ENCODE assay signal across 10 cellular contexts in the genomic region with DNA sequence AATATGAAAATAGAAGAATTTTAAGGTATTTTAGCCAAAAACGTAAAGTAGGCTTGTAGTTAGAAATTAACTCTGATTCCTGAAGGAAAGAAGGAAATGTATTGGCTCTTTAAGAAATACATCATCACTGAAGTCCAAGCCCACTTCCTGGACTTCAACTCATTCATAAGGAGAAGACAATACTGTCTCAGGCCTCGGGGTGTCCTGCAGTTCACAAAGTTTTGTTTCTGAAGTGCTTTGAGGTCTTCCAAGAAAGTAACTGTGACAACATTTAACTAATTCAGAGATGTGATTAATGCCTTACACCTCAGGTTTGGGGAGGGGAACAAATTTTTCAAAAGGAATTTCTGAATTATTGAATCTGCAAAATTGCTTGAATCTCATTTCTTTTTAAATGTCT.
DNase-seq lines count a peak whose midpoint lies in the region; ATAC-seq, FAIRE-seq and TF ChIP-seq lines count a peak whose summit lies in the region.
"Had no signal": no experiment of that assay in that cellular context is flagged by ENCODE, and none has a peak within 500 bp of the region (broad histone marks: within the 10 kb centered on the region; RNA-seq: fewer than 3 reads in every experiment).

No MANE protein-coding gene starts in this region.

- H3K9ac ChIP-seq in adipocyte (ENCODE audit: low read length) = peak overlapping the region; percentile 6

- H3K4me1 Mint-ChIP-seq in activated naive CD4-positive, alpha-beta T cell treated with anti-CD3 and anti-CD28 coated beads for 36 hours (ENCODE audit: low read depth) = peaks cover 2% of the 10 kb centered on the region

- H3K36me3 ChIP-seq in adipocyte (ENCODE audit: control insufficient read depth, insufficient read depth, low read length, severe bottlenecking) (no peaks in the 10 kb centered on the region), thoracic aorta (no peaks in the 10 kb centered on the region)

- H3K4me1 ChIP-seq in adipocyte (ENCODE audit: control insufficient read depth, insufficient read depth, low read length) (peaks cover 19% of the 10 kb centered on the region), thoracic aorta (ENCODE audit: control insufficient read depth in 1 of 2, low read depth in 2 of 2) (peaks cover 12 to 29% of the 10 kb centered on the region in 2 donors)

- peak overlapping the region in 1 of 2 donors; percentile 75 for H3K27ac ChIP-seq in thoracic aorta
- H3K27ac ChIP-seq: 22Rv1 had no signal

- DNase-seq in DMS 273 (lab: John Stamatoyannopoulos, UW; ENCODE audit: unreplicated experiment) (peak; percentile 1), DMS 273 treated with DMSO at 0.1 percent for 48 hours (lab: John Stamatoyannopoulos, UW) (no peak), adipocyte (ENCODE audit: low read depth) (peak; percentile 28), left ventricle myocardium superior (no peak), thoracic aorta (ENCODE audit: low spot score) (no peak), activated T-cell treated with anti-CD3 and anti-CD28 coated beads for 4 hours (no peak), GM19239 (ENCODE audit: insufficient read length, low spot score) (no peak)
- DNase-seq in activated naive CD4-positive, alpha-beta T cell treated with anti-CD3 and anti-CD28 coated beads for 36 hours = no peak
- DNase-seq: activated gamma-delta T cell had no signal

- H3K27me3 Mint-ChIP-seq in activated naive CD4-positive, alpha-beta T cell treated with anti-CD3 and anti-CD28 coated beads for 36 hours (ENCODE audit: low read depth) = peaks cover 55% of the 10 kb centered on the region

- peak; percentile 17 for ATAC-seq in left ventricle myocardium superior
- ATAC-seq in thoracic aorta (ENCODE audit: insufficient number of reproducible peaks, low FRiP score, low read depth) = no peak

- H3K27ac Mint-ChIP-seq in activated naive CD4-positive, alpha-beta T cell treated with anti-CD3 and anti-CD28 coated beads for 36 hours = no peak overlapping the region

- no peak overlapping the region for H3K4me3 Mint-ChIP-seq in activated naive CD4-positive, alpha-beta T cell treated with anti-CD3 and anti-CD28 coated beads for 36 hours

- no peaks in the 10 kb centered on the region for H3K9me3 ChIP-seq in adipocyte (ENCODE audit: control insufficient read depth, low read length)
- no peaks in the 10 kb centered on the region for H3K9me3 ChIP-seq in thoracic aorta

- H3K27me3 ChIP-seq in adipocyte (replicated peaks; ENCODE audit: control insufficient read depth, insufficient read depth, low read length) = no peaks in the 10 kb centered on the region
- H3K27me3 ChIP-seq in thoracic aorta (replicated peaks; ENCODE audit: insufficient read depth) = no peaks in the 10 kb centered on the region

- H3K36me3 Mint-ChIP-seq in activated naive CD4-positive, alpha-beta T cell treated with anti-CD3 and anti-CD28 coated beads for 36 hours (ENCODE audit: low read depth) = no peaks in the 10 kb centered on the region

- no peak for TF ChIP-seq CTCF in thoracic aorta (IDR thresholded peaks at IDR 0.05)

- CTCF ChIA-PET in activated naive CD4-positive, alpha-beta T cell treated with anti-CD3 and anti-CD28 coated beads for 36 hours (lab: Charles Lee) = no interaction called here

- no peaks in the 10 kb centered on the region for H3K9me3 Mint-ChIP-seq in activated naive CD4-positive, alpha-beta T cell treated with anti-CD3 and anti-CD28 coated beads for 36 hours

- FAIRE-seq in GM19239 (lab: Jason Lieb, UNC) = no peak

- intact Hi-C loops in left ventricle myocardium superior (cut with micrococcal nuclease) = no loop called here
- intact Hi-C loops in activated naive CD4-positive, alpha-beta T cell treated with anti-CD3 and anti-CD28 coated beads for 36 hours (cut with micrococcal nuclease) = loop anchor here (10.0 kb wide), 1 partner anchor 143 kb away; no protein-coding TSS in a partner anchor

- H3K4me3 ChIP-seq in adipocyte (ENCODE audit: low read length) (peak overlapping the region; percentile 89), thoracic aorta (peak overlapping the region; percentile 83)

Comparison
In these comparisons a context has a peak if more than half of its experiments do, and no peak if none do; other contexts are left out.
1. DNase-seq: peak in DMS 273 (single experiment) and adipocyte (single experiment); none in DMS 273 treated with DMSO at 0.1 percent for 48 hours (single experiment), left ventricle myocardium superior (single experiment), thoracic aorta (single experiment), activated T-cell treated with anti-CD3 and anti-CD28 coated beads for 4 hours (single experiment), activated naive CD4-positive, alpha-beta T cell treated with anti-CD3 and anti-CD28 coated beads for 36 hours (single experiment) and GM19239 (single experiment).